ENCODE assay signal across 21 cellular contexts in the genomic region with DNA sequence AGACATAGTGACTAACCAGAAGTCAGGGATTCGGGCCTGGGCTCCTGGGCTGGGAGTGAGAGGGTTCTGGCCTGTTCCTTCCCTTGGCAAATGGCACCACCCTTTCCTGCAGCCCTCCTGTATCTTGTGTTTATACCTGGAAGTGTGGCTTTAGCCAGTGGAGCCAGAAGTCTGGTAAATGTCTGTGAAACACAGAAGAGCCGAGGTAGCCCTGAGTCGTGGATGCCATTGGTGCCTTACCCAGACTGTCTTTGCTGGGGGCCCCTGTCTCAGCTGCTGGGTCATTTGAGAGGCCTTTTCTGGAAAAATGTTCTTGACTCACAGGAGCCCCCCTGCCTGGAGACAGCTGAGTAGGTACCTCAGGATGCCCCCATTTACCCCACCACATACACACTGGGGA.
"Had no signal": no experiment of that assay in that cellular context is flagged by ENCODE, and none has a peak within 500 bp of the region (broad histone marks: within the 10 kb centered on the region; RNA-seq: fewer than 3 reads in every experiment).

No MANE protein-coding gene starts in this region.

- FAIRE-seq: frontal cortex, kidney had no signal

- H3K4me3 Mint-ChIP-seq: naive thymus-derived CD4-positive, alpha-beta T cell; nephron; neural progenitor cell; stimulated activated memory B cell treated with anti-CD40 and anti-IgM and Interleukin-4, amounts not matched to agents 10 μg/mL and 1 μg/mL and 100 μg/mL, for 72 hours had no signal

- H3K4me3 ChIP-seq: dorsolateral prefrontal cortex, neural progenitor cell, psoas muscle, sigmoid colon, transverse colon, vagina had no signal

- H3K36me3 ChIP-seq: neural progenitor cell, sigmoid colon, transverse colon, vagina had no signal

- DNase-seq: cortex of kidney; dorsolateral prefrontal cortex; effector CD4-positive, alpha-beta T cell; kidney; mesendoderm; midbrain; naive thymus-derived CD4-positive, alpha-beta T cell; posterior cingulate gyrus; psoas muscle; right cardiac atrium; sigmoid colon; stimulated activated CD4-positive, alpha-beta T cell treated with anti-CD3 and anti-CD28 coated beads, Interleukin-2, amount 100 ng/mL, for 24 hours; stimulated activated CD4-positive, alpha-beta T cell treated with anti-CD3 and anti-CD28 coated beads, Interleukin-4, amount 100 ng/mL, for 24 hours; stimulated activated naive CD8-positive, alpha-beta T cell treated with anti-CD3 and anti-CD28 coated beads, Interleukin-15, Interleukin-2, amounts not matched to agents 100 U/mL and 50 U/mL, for 24 hours; transverse colon had no signal

- H3K4me2 ChIP-seq: neural progenitor cell had no signal

- H3K27ac Mint-ChIP-seq: naive thymus-derived CD4-positive, alpha-beta T cell; nephron; neural progenitor cell; stimulated activated memory B cell treated with anti-CD40 and anti-IgM and Interleukin-4, amounts not matched to agents 10 μg/mL and 1 μg/mL and 100 μg/mL, for 72 hours had no signal

- ATAC-seq: left lobe of liver; naive thymus-derived CD4-positive, alpha-beta T cell; psoas muscle; right cardiac atrium; stimulated activated memory B cell treated with anti-CD40 and anti-IgM and Interleukin-4, amounts not matched to agents 10 μg/mL and 1 μg/mL and 100 μg/mL, for 72 hours; stimulated activated naive CD8-positive, alpha-beta T cell treated with anti-CD3 and anti-CD28 coated beads, Interleukin-15, Interleukin-2, amounts not matched to agents 100 U/mL and 50 U/mL, for 24 hours had no signal

- H3K9ac ChIP-seq: neural progenitor cell had no signal

- H3K4me1 ChIP-seq: neural progenitor cell, psoas muscle, sigmoid colon, vagina had no signal

- H3K27ac ChIP-seq: dorsolateral prefrontal cortex, neural progenitor cell, psoas muscle, sigmoid colon, transverse colon, vagina had no signal

- H3K36me3 Mint-ChIP-seq: naive thymus-derived CD4-positive, alpha-beta T cell; stimulated activated memory B cell treated with anti-CD40 and anti-IgM and Interleukin-4, amounts not matched to agents 10 μg/mL and 1 μg/mL and 100 μg/mL, for 72 hours had no signal

- H3K9me3 ChIP-seq: psoas muscle, sigmoid colon, transverse colon, vagina had no signal

- H2AFZ ChIP-seq: neural progenitor cell had no signal

- H3K27me3 ChIP-seq: dorsolateral prefrontal cortex, neural progenitor cell, sigmoid colon, transverse colon, vagina had no signal
